In the genomic region with DNA sequence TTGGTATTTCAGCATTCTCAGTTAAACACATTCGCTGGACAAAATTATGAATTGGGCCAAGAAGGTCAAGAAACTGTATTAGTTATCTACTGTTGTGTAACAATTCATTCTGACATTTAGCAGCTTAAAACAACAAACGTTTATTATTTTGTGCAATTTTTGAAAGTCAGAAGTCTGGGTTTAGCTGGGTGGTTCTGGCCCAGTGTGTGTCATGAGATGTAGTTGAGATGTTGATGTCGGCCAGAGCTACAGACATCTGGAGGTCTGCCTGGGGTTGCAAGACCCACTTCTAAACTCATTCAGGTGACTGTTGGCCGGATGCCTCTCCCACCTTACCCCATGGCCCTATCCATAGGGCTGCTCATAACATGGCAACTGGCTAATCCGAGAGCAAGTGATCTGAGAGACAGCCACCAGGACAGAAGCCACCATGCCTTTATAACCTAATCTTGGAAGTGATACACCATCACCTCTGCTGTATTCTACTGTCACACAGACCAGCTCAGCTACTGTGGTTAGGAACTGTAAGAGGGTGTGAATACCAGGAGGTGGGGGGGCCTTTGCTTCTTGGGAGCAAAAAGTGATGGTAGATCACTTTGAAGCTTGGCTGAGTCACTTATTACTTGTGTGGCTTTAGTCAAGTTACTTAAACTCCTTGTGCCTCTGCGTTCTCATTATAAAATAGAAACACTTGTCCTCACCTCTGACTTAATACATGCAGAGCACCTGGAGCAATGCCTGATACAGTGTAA, we compare ENCODE assay signal across 16 cellular contexts.
DNase-seq lines count a peak whose midpoint lies in the region; ATAC-seq and TF ChIP-seq lines count a peak whose summit lies in the region.
"Had no signal": no experiment of that assay in that cellular context is flagged by ENCODE, and none has a peak within 500 bp of the region (broad histone marks: within the 10 kb centered on the region; RNA-seq: fewer than 3 reads in every experiment).

No MANE protein-coding gene starts in this region.

- H3K4me1 ChIP-seq in smooth muscle cell (ENCODE audit: low read depth): peaks cover 7% of the 10 kb centered on the region

- DNase-seq in stimulated activated naive CD4-positive, alpha-beta T cell treated with Interleukin-2 at 50 U/mL for 16 hours (lab: John Stamatoyannopoulos, UW): peak; percentile 3
- no peak for DNase-seq in stimulated activated naive CD4-positive, alpha-beta T cell (lab: John Stamatoyannopoulos, UW)
- DNase-seq in smooth muscle cell (lab: John Stamatoyannopoulos, UW; ENCODE audit: unreplicated experiment) (no peak), hippocampal formation (lab: John Stamatoyannopoulos, UW) (no peak)
- DNase-seq: activated gamma-delta T cell; DMS153; NCI-H187; NCI-H524; PC-3; stimulated activated naive B cell treated with anti-CD40 and anti-IgM and Interleukin-4, amounts not matched to agents 10 μg/mL and 1 μg/mL and 100 μg/mL, for 72 hours had no signal

- peaks cover 10% of the 10 kb centered on the region for H3K4me1 Mint-ChIP-seq in activated T-helper 17 cell treated with anti-CD3 and anti-CD28 coated beads, Interleukin-2, amount 50 U/mL, for 72 hours

- H3K4me3 Mint-ChIP-seq in activated T-helper 17 cell treated with anti-CD3 and anti-CD28 coated beads, Interleukin-2, amount 50 U/mL, for 72 hours: no peak overlapping the region
- H3K4me3 Mint-ChIP-seq: stimulated activated naive B cell treated with anti-CD40 and anti-IgM and Interleukin-4, amounts not matched to agents 10 μg/mL and 1 μg/mL and 100 μg/mL, for 72 hours had no signal

- no peak overlapping the region for H2AFZ ChIP-seq in smooth muscle cell (ENCODE audit: low read depth)
- H2AFZ ChIP-seq: hepatocyte had no signal

- H3K9me3 ChIP-seq in smooth muscle cell (replicated peaks; ENCODE audit: low read depth): no peaks in the 10 kb centered on the region

- H3K27me3 Mint-ChIP-seq in activated T-helper 17 cell treated with anti-CD3 and anti-CD28 coated beads, Interleukin-2, amount 50 U/mL, for 72 hours: peaks cover 11% of the 10 kb centered on the region
- H3K27me3 Mint-ChIP-seq: stimulated activated naive B cell treated with anti-CD40 and anti-IgM and Interleukin-4, amounts not matched to agents 10 μg/mL and 1 μg/mL and 100 μg/mL, for 72 hours had no signal

- H3K79me2 ChIP-seq in smooth muscle cell (ENCODE audit: low read depth): no peaks in the 10 kb centered on the region
- H3K79me2 ChIP-seq: hepatocyte had no signal

- no peak for TF ChIP-seq CTCF in smooth muscle cell (IDR thresholded peaks at IDR 0.05; ENCODE audit: borderline replicate concordance, insufficient read depth, poor library complexity, severe bottlenecking)

- no peaks in the 10 kb centered on the region for H3K36me3 Mint-ChIP-seq in activated T-helper 17 cell treated with anti-CD3 and anti-CD28 coated beads, Interleukin-2, amount 50 U/mL, for 72 hours (ENCODE audit: low read depth)
- H3K36me3 Mint-ChIP-seq: stimulated activated naive B cell treated with anti-CD40 and anti-IgM and Interleukin-4, amounts not matched to agents 10 μg/mL and 1 μg/mL and 100 μg/mL, for 72 hours had no signal

- H3K9me3 Mint-ChIP-seq in activated T-helper 17 cell treated with anti-CD3 and anti-CD28 coated beads, Interleukin-2, amount 50 U/mL, for 72 hours: no peaks in the 10 kb centered on the region
- H3K9me3 Mint-ChIP-seq: stimulated activated naive B cell treated with anti-CD40 and anti-IgM and Interleukin-4, amounts not matched to agents 10 μg/mL and 1 μg/mL and 100 μg/mL, for 72 hours had no signal

- H3K27me3 ChIP-seq in smooth muscle cell (ENCODE audit: low read depth): no peaks in the 10 kb centered on the region
- H3K27me3 ChIP-seq: hepatocyte had no signal

- peaks cover 3% of the 10 kb centered on the region for H3F3A ChIP-seq in smooth muscle cell (ENCODE audit: low read depth)

- H3K27ac Mint-ChIP-seq in activated T-helper 17 cell treated with anti-CD3 and anti-CD28 coated beads, Interleukin-2, amount 50 U/mL, for 72 hours: no peak overlapping the region
- H3K27ac Mint-ChIP-seq: stimulated activated naive B cell treated with anti-CD40 and anti-IgM and Interleukin-4, amounts not matched to agents 10 μg/mL and 1 μg/mL and 100 μg/mL, for 72 hours had no signal

- H3K4me2 ChIP-seq in smooth muscle cell: peak overlapping the region; percentile 8
- H3K4me2 ChIP-seq: hepatocyte had no signal

- H3K36me3 ChIP-seq in smooth muscle cell (ENCODE audit: low read depth): no peaks in the 10 kb centered on the region

- H3K4me3 ChIP-seq in smooth muscle cell: no peak overlapping the region
- H3K4me3 ChIP-seq: hepatocyte had no signal

- no peak overlapping the region for H3K9ac ChIP-seq in smooth muscle cell (ENCODE audit: low read depth)

- no peaks in the 10 kb centered on the region for H4K20me1 ChIP-seq in smooth muscle cell (ENCODE audit: low read depth)

- 80% methylated on average over 6 of the region's 6 CpGs for WGBS in smooth muscle cell (ENCODE audit: low lambda C conversion rate)

- ATAC-seq in activated T-helper 17 cell treated with anti-CD3 and anti-CD28 coated beads, Interleukin-2, amount 50 U/mL, for 72 hours (replicated peaks): peak; percentile 65
- ATAC-seq in HG03432 (IDR thresholded peaks at IDR 0.05; ENCODE audit: unreplicated experiment) (no peak), GM21367 (IDR thresholded peaks at IDR 0.05; ENCODE audit: unreplicated experiment) (no peak)
- ATAC-seq: left lobe of liver; PC-3; SK-N-SH treated with all-trans-retinoic acid at 6 μM for 48 hours; stimulated activated naive B cell treated with anti-CD40 and anti-IgM and Interleukin-4, amounts not matched to agents 10 μg/mL and 1 μg/mL and 100 μg/mL, for 72 hours had no signal

- no peak overlapping the region for H3K27ac ChIP-seq in smooth muscle cell (ENCODE audit: low read depth)
- H3K27ac ChIP-seq: hepatocyte had no signal
